In the genomic region with DNA sequence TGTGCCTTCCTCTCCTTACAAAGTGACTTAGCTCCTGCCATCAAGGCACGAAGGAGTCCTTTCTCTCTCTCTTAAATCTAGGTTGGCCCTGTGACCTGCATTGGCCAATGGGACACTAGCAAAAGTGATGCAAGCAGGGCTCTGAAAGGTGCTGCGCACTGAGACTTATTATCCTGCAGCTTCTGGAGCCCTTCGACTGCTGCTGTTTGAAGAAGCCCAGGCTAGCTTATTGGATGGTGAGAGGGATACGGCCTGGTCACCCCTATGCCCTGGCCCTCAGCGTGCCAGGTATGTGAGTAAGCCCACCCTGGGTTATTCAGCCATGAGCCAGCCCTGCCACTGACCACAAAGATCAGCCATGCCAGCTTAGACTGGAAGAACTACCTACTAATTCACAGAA, we compare ENCODE assay signal across 6 cellular contexts.
"Had no signal": no experiment of that assay in that cellular context is flagged by ENCODE, and none has a peak within 500 bp of the region (broad histone marks: within the 10 kb centered on the region; RNA-seq: fewer than 3 reads in every experiment).

No MANE protein-coding gene starts in this region.

- ATAC-seq: HepG2, K562 had no signal

- H3K27ac ChIP-seq: HL-60 had no signal

- DNase-seq: IMR-90, KBM-7 had no signal

- H3K36me3 Mint-ChIP-seq: IgD-negative memory B cell had no signal

- H3K27ac Mint-ChIP-seq: IgD-negative memory B cell had no signal

- H3K4me3 ChIP-seq: K562 had no signal

- H3K4me1 Mint-ChIP-seq: IgD-negative memory B cell had no signal

- H3K4me3 Mint-ChIP-seq: IgD-negative memory B cell had no signal
